In the genomic region with DNA sequence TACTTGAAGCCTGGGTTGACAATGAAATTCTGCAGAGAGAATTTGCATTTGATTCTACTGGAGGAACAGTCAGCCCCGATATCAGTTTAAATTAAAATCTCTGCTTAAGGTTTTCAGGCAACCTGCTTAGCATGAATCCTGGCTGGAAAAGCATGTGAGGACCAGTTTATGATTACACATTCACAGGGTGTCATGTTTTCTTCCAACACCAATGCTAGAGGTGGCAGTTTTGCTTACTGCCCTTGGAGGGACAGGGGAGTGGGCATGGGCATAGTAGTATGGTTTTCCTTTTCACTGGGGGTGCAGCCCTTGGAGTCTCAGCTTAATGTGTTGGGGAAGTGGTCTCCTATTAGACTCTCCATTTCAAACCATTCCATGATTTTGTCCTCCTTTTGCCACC, we compare ENCODE assay signal across 22 cellular contexts. TPM values are rescaled to one million over a fixed set of nuclear protein-coding genes. Genes with fewer than 3 reads are reported as not detected.
A peak's percentile ranks its signal among the peaks of the same experiment; 100 is the strongest.
DNase-seq lines count a peak whose midpoint lies in the region; ATAC-seq and TF ChIP-seq lines count a peak whose summit lies in the region.
"Had no signal": no experiment of that assay in that cellular context is flagged by ENCODE, and none has a peak within 500 bp of the region (broad histone marks: within the 10 kb centered on the region; RNA-seq: fewer than 3 reads in every experiment).

No MANE protein-coding gene starts in this region.

- H3K4me3 Mint-ChIP-seq in activated T-cell treated with anti-CD3 and anti-CD28 coated beads, Interleukin-2, amount 50 U/mL, for 72 hours: no peak overlapping the region
- H3K4me3 Mint-ChIP-seq in mesothelial cell of epicardium: no peak overlapping the region
- no peak overlapping the region for H3K4me3 Mint-ChIP-seq in CD4-positive, alpha-beta T cell
- H3K4me3 Mint-ChIP-seq: B cell; CD4-positive, alpha-beta memory T cell; CD8-positive, alpha-beta memory T cell had no signal

- no peaks in the 10 kb centered on the region for H3K27me3 Mint-ChIP-seq in activated T-cell treated with anti-CD3 and anti-CD28 coated beads, Interleukin-2, amount 50 U/mL, for 72 hours (ENCODE audit: low read depth)
- H3K27me3 Mint-ChIP-seq in mesothelial cell of epicardium (ENCODE audit: low read depth): no peaks in the 10 kb centered on the region
- H3K27me3 Mint-ChIP-seq in CD4-positive, alpha-beta T cell: no peaks in the 10 kb centered on the region
- H3K27me3 Mint-ChIP-seq: B cell; CD4-positive, alpha-beta memory T cell; CD8-positive, alpha-beta memory T cell had no signal

- peak overlapping the region; percentile 33 for H3K27ac Mint-ChIP-seq in activated T-cell treated with anti-CD3 and anti-CD28 coated beads, Interleukin-2, amount 50 U/mL, for 72 hours
- H3K27ac Mint-ChIP-seq in mesothelial cell of epicardium: peak overlapping the region; percentile 39
- no peak overlapping the region for H3K27ac Mint-ChIP-seq in CD4-positive, alpha-beta T cell
- H3K27ac Mint-ChIP-seq: B cell had no signal

- no peak for TF ChIP-seq POLR2A in gastrocnemius medialis (IDR thresholded peaks at IDR 0.05)

- no peak for ATAC-seq in activated T-cell treated with anti-CD3 and anti-CD28 coated beads, Interleukin-2, amount 50 U/mL, for 72 hours (replicated peaks in 1 of 2)
- ATAC-seq in gastrocnemius medialis (peak; percentile 60 to 84), GM21367 (IDR thresholded peaks at IDR 0.05; ENCODE audit: unreplicated experiment) (no peak)
- no peak for ATAC-seq in CD4-positive, alpha-beta T cell (ENCODE audit: poor library complexity)
- ATAC-seq: GM12878 had no signal

- TF ChIP-seq CTCF in mesothelial cell of epicardium (IDR thresholded peaks at IDR 0.05; ENCODE audit: unreplicated experiment) (no peak), gastrocnemius medialis (IDR thresholded peaks at IDR 0.05 in 4 of 5, conservative IDR thresholded peaks at IDR 0.05 in 1 of 5) (no peak)
- TF ChIP-seq CTCF in CD4-positive, alpha-beta T cell (IDR thresholded peaks at IDR 0.05): no peak

- peaks cover 30 to 36% of the 10 kb centered on the region in 2 donors for H3K4me1 ChIP-seq in gastrocnemius medialis
- H3K4me1 ChIP-seq: A549; BLaER1 treated with 17β-estradiol and CSF1 and Interleukin-3, amounts not matched to agents 10 nM and 100 nM had no signal

- H3K4me3 ChIP-seq in gastrocnemius medialis: no peak overlapping the region
- H3K4me3 ChIP-seq: A549; BLaER1 treated with 17β-estradiol and CSF1 and Interleukin-3, amounts not matched to agents 10 nM and 100 nM; GM12878 had no signal

- peaks cover 0 to 55% of the 10 kb centered on the region in 2 donors for H3K36me3 ChIP-seq in gastrocnemius medialis

- no peaks in the 10 kb centered on the region for H3K27me3 ChIP-seq in gastrocnemius medialis
- H3K27me3 ChIP-seq in CD4-positive, alpha-beta T cell (ENCODE audit: control insufficient read depth, insufficient read depth, low read length): no peaks in the 10 kb centered on the region
- H3K27me3 ChIP-seq: BLaER1 treated with 17β-estradiol and CSF1 and Interleukin-3, amounts not matched to agents 10 nM and 100 nM had no signal

- in situ Hi-C loops in gastrocnemius medialis (cut with MboI; ENCODE audit: low sequenced_read_pairs in 4 of 4): no loop called here

- POLR2A ChIA-PET in CD4-positive, alpha-beta T cell (lab: Charles Lee): no interaction called here

- peaks cover 0 to 5% (median 0%) of the 10 kb centered on the region in 3 donors for H3K9me3 ChIP-seq in gastrocnemius medialis
- no peaks in the 10 kb centered on the region for H3K9me3 ChIP-seq in CD4-positive, alpha-beta T cell (ENCODE audit: control insufficient read depth, low read length)

- CTCF ChIA-PET in CD4-positive, alpha-beta T cell (lab: Charles Lee): no interaction called here

- H3K4me1 Mint-ChIP-seq in activated T-cell treated with anti-CD3 and anti-CD28 coated beads, Interleukin-2, amount 50 U/mL, for 72 hours (ENCODE audit: low read depth): no peaks in the 10 kb centered on the region
- H3K4me1 Mint-ChIP-seq in mesothelial cell of epicardium: peaks cover 17% of the 10 kb centered on the region
- H3K4me1 Mint-ChIP-seq in CD4-positive, alpha-beta T cell (ENCODE audit: low read depth): peaks cover 6% of the 10 kb centered on the region
- H3K4me1 Mint-ChIP-seq: B cell had no signal

- peak overlapping the region in 3 of 4 donors; percentile 25 to 53 (median 50) for H3K27ac ChIP-seq in gastrocnemius medialis
- no peak overlapping the region for H3K27ac ChIP-seq in CD4-positive, alpha-beta T cell (ENCODE audit: low read depth, low read length)
- H3K27ac ChIP-seq: 22Rv1; A549; BLaER1 treated with 17β-estradiol and CSF1 and Interleukin-3, amounts not matched to agents 10 nM and 100 nM; C4-2B had no signal

- H3K9me3 Mint-ChIP-seq in activated T-cell treated with anti-CD3 and anti-CD28 coated beads, Interleukin-2, amount 50 U/mL, for 72 hours: no peaks in the 10 kb centered on the region
- peaks cover 26% of the 10 kb centered on the region for H3K9me3 Mint-ChIP-seq in mesothelial cell of epicardium
- H3K9me3 Mint-ChIP-seq in CD4-positive, alpha-beta T cell: no peaks in the 10 kb centered on the region

- H3K36me3 Mint-ChIP-seq in activated T-cell treated with anti-CD3 and anti-CD28 coated beads, Interleukin-2, amount 50 U/mL, for 72 hours (ENCODE audit: insufficient read depth in 2 of 2): peaks cover 14 to 44% of the 10 kb centered on the region in 2 donors
- peaks cover 64% of the 10 kb centered on the region for H3K36me3 Mint-ChIP-seq in mesothelial cell of epicardium
- H3K36me3 Mint-ChIP-seq in CD4-positive, alpha-beta T cell (ENCODE audit: low read depth): peaks cover 88% of the 10 kb centered on the region

- no peak for DNase-seq in activated T-cell treated with anti-CD3 and anti-CD28 coated beads, Interleukin-2, amount 50 U/mL, for 72 hours
- DNase-seq in activated T-cell treated with anti-CD3 and anti-CD28 coated beads for 4 hours (no peak), mesothelial cell of epicardium (ENCODE audit: low spot score in 2 of 2, unreplicated experiment in 2 of 2) (no peak), gastrocnemius medialis (no peak)
- DNase-seq in CD4-positive, alpha-beta T cell: no peak
- DNase-seq: AML-193; CD4-positive, alpha-beta memory T cell; CD8-positive, alpha-beta memory T cell; COR-L47; DMS 273 treated with DMSO at 0.1 percent for 48 hours; DMS153; DMS53; DMS79; DND-41; GDM1 had no signal

- intact Hi-C loops in gastrocnemius medialis (cut with DNase I; ENCODE audit: low total_unique reads): no loop called here
- intact Hi-C loops in CD4-positive, alpha-beta T cell (cut with DNase I, micrococcal nuclease): no loop called here

RNA-seq across cellular contexts. Expression of gene MLH1, which starts 46.1 kb away (rescaled TPM):
- 10 to 100 TPM; 80.3 to 81.8 TPM for total RNA-seq in activated T-cell treated with anti-CD3 and anti-CD28 coated beads, Interleukin-2, amount 50 U/mL, for 72 hours
- total RNA-seq in mesothelial cell of epicardium (36.3 to 38.3 TPM (median 37.1 TPM) in 3 replicates), gastrocnemius medialis (10 to 100 TPM; 25.2 to 52.5 (median 36.4) TPM)
- total RNA-seq in CD4-positive, alpha-beta T cell: 10 to 100 TPM; 18.9 to 23.8 TPM

RNA-seq across cellular contexts. Expression of gene EPM2AIP1, which starts 46.5 kb away (rescaled TPM):
- total RNA-seq in activated T-cell treated with anti-CD3 and anti-CD28 coated beads, Interleukin-2, amount 50 U/mL, for 72 hours: 10 to 100 TPM; 12.1 to 19.0 TPM
- 37.3 to 40.2 TPM (median 39.4 TPM) in 3 replicates for total RNA-seq in mesothelial cell of epicardium
- 10 to 100 TPM in 1 of 4 donors, 1 to 10 TPM in 3; 5.3 to 10.1 (median 8.6) TPM for total RNA-seq in gastrocnemius medialis
- 10 to 100 TPM; 27.7 to 29.5 TPM for total RNA-seq in CD4-positive, alpha-beta T cell

Comparison
In these comparisons a context has a peak if more than half of its experiments do, and no peak if none do; other contexts are left out.
1. ATAC-seq: peak in gastrocnemius medialis (2 of 2); none in activated T-cell treated with anti-CD3 and anti-CD28 coated beads, Interleukin-2, amount 50 U/mL, for 72 hours (0 of 2), CD4-positive, alpha-beta T cell (single experiment) and GM21367 (single experiment).